Comparison of ENCODE assay signal across 19 cellular contexts in genomic region chr17:39640493-39641118, GRCh38. TPM values are rescaled to one million over a fixed set of nuclear protein-coding genes. Genes with fewer than 3 reads are reported as not detected.
DNase-seq lines count a peak whose midpoint lies in the region; ATAC-seq and TF ChIP-seq lines count a peak whose summit lies in the region.
"Had no signal": no experiment of that assay in that cellular context is flagged by ENCODE, and none has a peak within 500 bp of the region (broad histone marks: within the 10 kb centered on the region; RNA-seq: fewer than 3 reads in every experiment).

No MANE protein-coding gene starts in this region.

- no peak overlapping the region for H2BK12ac ChIP-seq in H9 (ENCODE audit: insufficient read length, low read depth, low read length)

- no peak for TF ChIP-seq CTCF in H9 (conservative IDR thresholded peaks at IDR 0.05)
- no peak for TF ChIP-seq CTCF in MCF 10A (IDR thresholded peaks at IDR 0.05; ENCODE audit: unreplicated experiment)

- no peak overlapping the region for H3T11ph ChIP-seq in H9 (ENCODE audit: low read length)

- H3K23ac ChIP-seq in H9 (ENCODE audit: insufficient read length, low read depth, low read length), result no peak overlapping the region

- no peak overlapping the region for H4K91ac ChIP-seq in H9 (ENCODE audit: insufficient read length, low read depth, low read length)

- POLR2A ChIA-PET in MCF 10A (lab: Yijun Ruan, JAX), result interaction anchor here (0.5 kb wide), 1 partner anchor 113 kb away, joined by 3 read pairs; no protein-coding TSS in a partner anchor

- peak overlapping the region in 7 of 11 experiments; percentile 17 to 96 (median 33); a peak in 4 of 22 replicates for H3K9ac ChIP-seq in BLaER1 treated with 17β-estradiol and CSF1 and Interleukin-3, amounts not matched to agents 10 nM and 100 nM
- H3K9ac ChIP-seq in H9 (ENCODE audit: extremely low read depth, insufficient read length, low read length), result no peak overlapping the region
- H3K9ac ChIP-seq: parathyroid adenoma had no signal

- H3K27ac ChIP-seq in BLaER1 treated with 17β-estradiol and CSF1 and Interleukin-3, amounts not matched to agents 10 nM and 100 nM, result peak overlapping the region in 3 of 11 experiments; percentile 5 to 37 (median 27); a peak in 4 of 22 replicates
- H3K27ac ChIP-seq in H9 (ENCODE audit: insufficient read length, low read depth, low read length), result no peak overlapping the region
- H3K27ac ChIP-seq: parathyroid adenoma, PC-9, sigmoid colon, uterus had no signal

- CTCF ChIA-PET in activated CD8-positive, alpha-beta memory T cell treated with anti-CD3 and anti-CD28 coated beads, Interleukin-2, amount 10 ng/mL, durations not matched to agents 7 days and 5 days (lab: Charles Lee), result interaction anchor here (1.1 to 12.9 kb wide), 5 partner anchors 12 to 91 kb away, joined by 3 to 300 read pairs (median 17); partner anchors contain the start of gene PPP1R1B
- CTCF ChIA-PET in MCF 10A (lab: Yijun Ruan, JAX), result interaction anchor here (0.7 kb wide), 2 partner anchors 17 to 89 kb away, joined by 3 to 5 read pairs; no protein-coding TSS in a partner anchor

- no peak overlapping the region for H4K8ac ChIP-seq in H9 (replicated peaks; ENCODE audit: insufficient read length, low read depth, low read length)

- peaks cover 11% of the 10 kb centered on the region for H3K23me2 ChIP-seq in H9 (ENCODE audit: insufficient read length, low read depth, low read length, poor library complexity, severe bottlenecking)

- H3K4me3 Mint-ChIP-seq in H9, result no peak overlapping the region; a peak in 1 of 5 replicates
- H3K4me3 Mint-ChIP-seq in activated naive CD8-positive, alpha-beta T cell, result peak overlapping the region; percentile 67
- no peak overlapping the region for H3K4me3 Mint-ChIP-seq in activated CD8-positive, alpha-beta memory T cell treated with anti-CD3 and anti-CD28 coated beads, Interleukin-2, amount 10 ng/mL, durations not matched to agents 7 days and 5 days
- no peak overlapping the region for H3K4me3 Mint-ChIP-seq in MCF 10A (ENCODE audit: unreplicated experiment)
- H3K4me3 Mint-ChIP-seq: T-helper 2 cell treated with Interferon-gamma antibody and Interleukin-4, amounts not matched to agents 5 μg/mL and 100 μg/mL, for 36 hours had no signal

- H3K4me1 Mint-ChIP-seq in H9, result peaks cover 66 to 68% of the 10 kb centered on the region in 2 experiments
- peaks cover 79% of the 10 kb centered on the region for H3K4me1 Mint-ChIP-seq in activated naive CD8-positive, alpha-beta T cell (ENCODE audit: low read depth)
- peaks cover 54% of the 10 kb centered on the region for H3K4me1 Mint-ChIP-seq in activated CD8-positive, alpha-beta memory T cell treated with anti-CD3 and anti-CD28 coated beads, Interleukin-2, amount 10 ng/mL, durations not matched to agents 7 days and 5 days
- H3K4me1 Mint-ChIP-seq in MCF 10A (ENCODE audit: insufficient read depth, unreplicated experiment), result peaks cover 39% of the 10 kb centered on the region

- H3K36me3 ChIP-seq in BLaER1 treated with 17β-estradiol and CSF1 and Interleukin-3, amounts not matched to agents 10 nM and 100 nM, result peaks cover 0 to 10% (median 6%) of the 10 kb centered on the region in 11 experiments; a peak in 6 of 22 replicates
- H3K36me3 ChIP-seq: sigmoid colon, uterus had no signal

- peaks cover 0 to 4% (median 0%) of the 10 kb centered on the region in 3 experiments; a peak in 3 of 7 replicates for H3K36me3 Mint-ChIP-seq in H9 (ENCODE audit: insufficient read depth in 1 of 3, low read depth in 3 of 3)
- H3K36me3 Mint-ChIP-seq in activated naive CD8-positive, alpha-beta T cell, result no peaks in the 10 kb centered on the region
- peaks cover 3% of the 10 kb centered on the region for H3K36me3 Mint-ChIP-seq in activated CD8-positive, alpha-beta memory T cell treated with anti-CD3 and anti-CD28 coated beads, Interleukin-2, amount 10 ng/mL, durations not matched to agents 7 days and 5 days
- H3K36me3 Mint-ChIP-seq in MCF 10A (ENCODE audit: insufficient read depth, unreplicated experiment), result peaks cover 10% of the 10 kb centered on the region

- H3K27me3 Mint-ChIP-seq in H9 (ENCODE audit: low read depth) (no peaks in the 10 kb centered on the region; the same call in 1 of the 2 replicates), MCF 10A (ENCODE audit: insufficient read depth, unreplicated experiment) (no peaks in the 10 kb centered on the region)
- H3K27me3 Mint-ChIP-seq in activated naive CD8-positive, alpha-beta T cell, result no peaks in the 10 kb centered on the region
- H3K27me3 Mint-ChIP-seq in activated CD8-positive, alpha-beta memory T cell treated with anti-CD3 and anti-CD28 coated beads, Interleukin-2, amount 10 ng/mL, durations not matched to agents 7 days and 5 days, result no peaks in the 10 kb centered on the region

- no peak overlapping the region for H2BK20ac ChIP-seq in H9 (ENCODE audit: low read depth, low read length, poor library complexity, severe bottlenecking)

- H3K4ac ChIP-seq in H9 (ENCODE audit: low read depth, low read length), result no peak overlapping the region

- peaks cover 59 to 81% (median 75%) of the 10 kb centered on the region in 11 experiments for H4K20me1 ChIP-seq in BLaER1 treated with 17β-estradiol and CSF1 and Interleukin-3, amounts not matched to agents 10 nM and 100 nM
- no peaks in the 10 kb centered on the region for H4K20me1 ChIP-seq in H9 (ENCODE audit: control insufficient read depth, insufficient read depth, insufficient read length)

- H3K27ac Mint-ChIP-seq in H9 (peak overlapping the region in 2 of 3 experiments; percentile 50 to 92; a peak in 3 of 7 replicates), MCF 10A (ENCODE audit: low read depth, unreplicated experiment) (no peak overlapping the region)
- H3K27ac Mint-ChIP-seq in activated naive CD8-positive, alpha-beta T cell, result peak overlapping the region; percentile 58
- H3K27ac Mint-ChIP-seq in activated CD8-positive, alpha-beta memory T cell treated with anti-CD3 and anti-CD28 coated beads, Interleukin-2, amount 10 ng/mL, durations not matched to agents 7 days and 5 days, result no peak overlapping the region

- H3K4me2 ChIP-seq in BLaER1 treated with 17β-estradiol and CSF1 and Interleukin-3, amounts not matched to agents 10 nM and 100 nM, result peak overlapping the region; percentile 20 to 99 (median 94); a peak in 21 of 22 replicates
- H3K4me2 ChIP-seq in H9 (ENCODE audit: insufficient read depth, insufficient read length, low read length), result no peak overlapping the region
- H3K4me2 ChIP-seq: PC-9 had no signal

- H3K4me1 ChIP-seq in BLaER1 treated with 17β-estradiol and CSF1 and Interleukin-3, amounts not matched to agents 10 nM and 100 nM, result peaks cover 72 to 93% (median 83%) of the 10 kb centered on the region in 10 experiments
- H3K4me1 ChIP-seq in H9 (ENCODE audit: insufficient read depth, low read length), result peaks cover 9% of the 10 kb centered on the region; the same call in 1 of the 2 replicates

- H3K9me3 ChIP-seq in BLaER1 treated with 17β-estradiol and CSF1 and Interleukin-3, amounts not matched to agents 10 nM and 100 nM (replicated peaks in 1 of 11), result no peaks in the 10 kb centered on the region
- H3K9me3 ChIP-seq in H9 (ENCODE audit: control insufficient read depth, low read depth, low read length), result no peaks in the 10 kb centered on the region
- H3K9me3 ChIP-seq: sigmoid colon, uterus had no signal

- no peak overlapping the region for H3K4me3 ChIP-seq in BLaER1 treated with 17β-estradiol and CSF1 and Interleukin-3, amounts not matched to agents 10 nM and 100 nM
- H3K4me3 ChIP-seq: PC-9, sigmoid colon, uterus had no signal

- intact Hi-C loops in MCF 10A (cut with micrococcal nuclease), result no loop called here

- BruUV-seq in MCF 10A (replicated peaks; lab: Mats Ljungman, UMichigan), result no TSS peak

- no CpG with 5 or more reads among the region's 7 CpGs for WGBS in H9 (ENCODE audit: extremely low coverage, insufficient read length, low lambda C conversion rate)

- H2BK15ac ChIP-seq in H9 (ENCODE audit: low read depth, low read length), result no peak overlapping the region

- no peak overlapping the region for H2AK5ac ChIP-seq in H9 (ENCODE audit: insufficient read length, low read length)

- no peak overlapping the region for H3K18ac ChIP-seq in H9 (ENCODE audit: insufficient read length, low read depth, low read length)

- H3K79me1 ChIP-seq in H9 (ENCODE audit: insufficient read depth, low read depth, low read length, poor library complexity, severe bottlenecking), result no peaks in the 10 kb centered on the region

- no peak for ATAC-seq in GM19397 (IDR thresholded peaks at IDR 0.05; ENCODE audit: unreplicated experiment)
- no peak for ATAC-seq in GM21737 (IDR thresholded peaks at IDR 0.05; ENCODE audit: unreplicated experiment)
- ATAC-seq in activated CD8-positive, alpha-beta memory T cell treated with anti-CD3 and anti-CD28 coated beads, Interleukin-2, amount 10 ng/mL, durations not matched to agents 7 days and 5 days, result no peak

- DNase-seq in H9 (no peak), kidney tubule cell (ENCODE audit: low spot score) (peak; percentile 65), MCF 10A (ENCODE audit: unreplicated experiment) (no peak)
- no peak for DNase-seq in activated CD8-positive, alpha-beta memory T cell treated with anti-CD3 and anti-CD28 coated beads, Interleukin-2, amount 10 ng/mL, durations not matched to agents 7 days and 5 days
- DNase-seq: activated CD4-positive, CD25-positive, alpha-beta regulatory T cell treated with anti-CD3 and anti-CD28 coated beads, Interleukin-2, amount 50 U/mL, for 72 hours; KG1; NCI-H1105 treated with DMSO at 0.1 percent for 48 hours; NCI-H526; PC-9; sigmoid colon; uterus had no signal

- no peak overlapping the region for H3K56ac ChIP-seq in H9 (ENCODE audit: insufficient read length, low read depth, low read length)

- H3K14ac ChIP-seq in H9 (ENCODE audit: insufficient read depth, low read length), result no peak overlapping the region

- H3K9me3 Mint-ChIP-seq in H9 (no peaks in the 10 kb centered on the region), MCF 10A (ENCODE audit: unreplicated experiment) (no peaks in the 10 kb centered on the region)
- H3K9me3 Mint-ChIP-seq in activated naive CD8-positive, alpha-beta T cell (ENCODE audit: low read depth), result no peaks in the 10 kb centered on the region
- H3K9me3 Mint-ChIP-seq in activated CD8-positive, alpha-beta memory T cell treated with anti-CD3 and anti-CD28 coated beads, Interleukin-2, amount 10 ng/mL, durations not matched to agents 7 days and 5 days (ENCODE audit: low read depth), result no peaks in the 10 kb centered on the region
- H3K9me3 Mint-ChIP-seq: T-helper 2 cell treated with Interferon-gamma antibody and Interleukin-4, amounts not matched to agents 5 μg/mL and 100 μg/mL, for 36 hours had no signal

- no peaks in the 10 kb centered on the region for H3K27me3 ChIP-seq in BLaER1 treated with 17β-estradiol and CSF1 and Interleukin-3, amounts not matched to agents 10 nM and 100 nM
- H3K27me3 ChIP-seq in H9 (ENCODE audit: insufficient read depth, low read length), result no peaks in the 10 kb centered on the region
- H3K27me3 ChIP-seq: sigmoid colon, uterus had no signal

- H3K79me2 ChIP-seq in H9 (ENCODE audit: insufficient read depth, low read length), result no peaks in the 10 kb centered on the region; the same call in 1 of the 2 replicates

- H2AFZ ChIP-seq in H9 (ENCODE audit: low read length), result no peak overlapping the region
- H2AFZ ChIP-seq: parathyroid adenoma, PC-9 had no signal

- no peak overlapping the region for H2BK120ac ChIP-seq in H9 (ENCODE audit: low read depth, low read length, poor library complexity, severe bottlenecking)

- no peak overlapping the region for H2BK5ac ChIP-seq in H9 (ENCODE audit: insufficient read length, low read length)

- H4K5ac ChIP-seq in H9 (ENCODE audit: insufficient read length, low read depth, low read length), result no peak overlapping the region

RNA-seq across cellular contexts. Expression of gene STARD3, which starts 3.7 kb away (rescaled TPM):
- total RNA-seq in H9 (2021) (48.2 and 51.3 TPM in 2 replicates), MCF 10A (2022) (30.1 and 31.1 TPM in 2 replicates)
- total RNA-seq in activated CD8-positive, alpha-beta memory T cell treated with anti-CD3 and anti-CD28 coated beads, Interleukin-2, amount 10 ng/mL, durations not matched to agents 7 days and 5 days, result 10 to 100 TPM; 70.5 to 75.7 TPM

RNA-seq across cellular contexts. Expression of gene PPP1R1B, which starts 13.9 kb away (rescaled TPM):
- total RNA-seq in H9 (2021), result 14.7 and 15.5 TPM in 2 replicates
- not detected for total RNA-seq in activated CD8-positive, alpha-beta memory T cell treated with anti-CD3 and anti-CD28 coated beads, Interleukin-2, amount 10 ng/mL, durations not matched to agents 7 days and 5 days
- not detected in 2 replicates for total RNA-seq in MCF 10A (2022)
- total RNA-seq: endothelial cell of umbilical vein, PC-9 had no signal

RNA-seq across cellular contexts. Expression of gene TCAP, which starts 24.5 kb away (rescaled TPM):
- 2.1 and 2.5 TPM in 2 replicates for total RNA-seq in H9 (2021)
- 1 to 10 TPM; 1.1 to 1.3 TPM for total RNA-seq in activated CD8-positive, alpha-beta memory T cell treated with anti-CD3 and anti-CD28 coated beads, Interleukin-2, amount 10 ng/mL, durations not matched to agents 7 days and 5 days
- 0.37 and 0.71 TPM in 2 replicates for total RNA-seq in MCF 10A (2022)

RNA-seq across cellular contexts. Expression of gene PNMT, which starts 27.6 kb away (rescaled TPM):
- 2.1 and 2.3 TPM in 2 replicates for total RNA-seq in H9 (2021)
- total RNA-seq in activated CD8-positive, alpha-beta memory T cell treated with anti-CD3 and anti-CD28 coated beads, Interleukin-2, amount 10 ng/mL, durations not matched to agents 7 days and 5 days, result not detected
- total RNA-seq in MCF 10A (2022), result not detected in 2 replicates
- total RNA-seq: endothelial cell of umbilical vein, SK-MEL-5 had no signal

RNA-seq across cellular contexts. Expression of gene NEUROD2, which starts 32.9 kb away (rescaled TPM):
- total RNA-seq in H9 (2021) (not detected in 2 replicates), MCF 10A (2022) (not detected in 2 replicates)
- not detected for total RNA-seq in activated CD8-positive, alpha-beta memory T cell treated with anti-CD3 and anti-CD28 coated beads, Interleukin-2, amount 10 ng/mL, durations not matched to agents 7 days and 5 days
- total RNA-seq: endothelial cell of umbilical vein, PC-9, SK-MEL-5, uterus had no signal

Comparison
In these comparisons a context has a peak if more than half of its experiments do, and no peak if none do; other contexts are left out.
1. H3K27ac Mint-ChIP-seq: peak in H9 (2 of 3) and activated naive CD8-positive, alpha-beta T cell (single experiment); none in activated CD8-positive, alpha-beta memory T cell treated with anti-CD3 and anti-CD28 coated beads, Interleukin-2, amount 10 ng/mL, durations not matched to agents 7 days and 5 days (single experiment) and MCF 10A (single experiment).
2. RNA of gene PPP1R1B, which starts 13.9 kb away (total RNA-seq): 14.7 to 15.5 TPM in H9; not detected in activated CD8-positive, alpha-beta memory T cell treated with anti-CD3 and anti-CD28 coated beads, Interleukin-2, amount 10 ng/mL, durations not matched to agents 7 days and 5 days and not detected in MCF 10A; every median in the first group is over 10 times any median in the second.